Comparison of ENCODE assay signal across 19 cellular contexts in genomic region chr4:139624441-139625130, GRCh38. TPM values are rescaled to one million over a fixed set of nuclear protein-coding genes. Genes with fewer than 3 reads are reported as not detected.
A peak's percentile ranks its signal among the peaks of the same experiment; 100 is the strongest.
DNase-seq lines count a peak whose midpoint lies in the region; ATAC-seq, FAIRE-seq and TF ChIP-seq lines count a peak whose summit lies in the region.
"Had no signal": no experiment of that assay in that cellular context is flagged by ENCODE, and none has a peak within 500 bp of the region (broad histone marks: within the 10 kb centered on the region; RNA-seq: fewer than 3 reads in every experiment).

No MANE protein-coding gene starts in this region.

- H3K4me3 ChIP-seq in GM23338, result no peak overlapping the region
- H3K4me3 ChIP-seq in NT2/D1 (ENCODE audit: insufficient read length, low read depth), result no peak overlapping the region
- H3K4me3 ChIP-seq in iPS-20b (ENCODE audit: low read length), result peak overlapping the region; percentile 16; the same call in 1 of the 2 replicates
- H3K4me3 ChIP-seq in neural cell (ENCODE audit: low read length), result no peak overlapping the region
- H3K4me3 ChIP-seq: K562 had no signal

- peaks cover 25% of the 10 kb centered on the region for H3K4me1 Mint-ChIP-seq in GM23338
- H3K4me1 Mint-ChIP-seq: B cell had no signal

- no peak for TF ChIP-seq POLR2A in H54 (IDR thresholded peaks at IDR 0.05; ENCODE audit: low read depth, low read length)

- TF ChIP-seq EP300 in neural cell (conservative IDR thresholded peaks at IDR 0.05; ENCODE audit: poor library complexity, severe bottlenecking), result no peak

- no peak for FAIRE-seq in H54 (lab: Jason Lieb, UNC)
- FAIRE-seq: A204.1, D721Med, GM12892, K562 had no signal

- no peaks in the 10 kb centered on the region for H3K9me2 ChIP-seq in GM23338 (ENCODE audit: insufficient read depth)
- no peaks in the 10 kb centered on the region for H3K9me2 ChIP-seq in neural cell (ENCODE audit: insufficient read depth, low read length)

- H3F3A ChIP-seq in GM23338 (replicated peaks; ENCODE audit: low read depth), result no peaks in the 10 kb centered on the region
- no peaks in the 10 kb centered on the region for H3F3A ChIP-seq in neural cell (ENCODE audit: insufficient read depth, low read length, poor library complexity, severe bottlenecking)

- no peaks in the 10 kb centered on the region; the same call in 1 of the 2 replicates for H4K20me1 ChIP-seq in GM23338 (replicated peaks; ENCODE audit: insufficient read depth)
- no peaks in the 10 kb centered on the region for H4K20me1 ChIP-seq in neural cell (ENCODE audit: insufficient read depth)

- ATAC-seq in GM23338 (peak; percentile 60), HG03039 (IDR thresholded peaks at IDR 0.05; ENCODE audit: unreplicated experiment) (no peak)
- ATAC-seq: HCT116, K562 had no signal

- peaks cover 11% of the 10 kb centered on the region; the same call in 1 of the 2 replicates for H3K9me3 ChIP-seq in NT2/D1 (ENCODE audit: insufficient read depth, low read length)
- H3K9me3 ChIP-seq in iPS-20b (ENCODE audit: insufficient read depth, low read depth, low read length), result no peaks in the 10 kb centered on the region
- H3K9me3 ChIP-seq in neural cell (ENCODE audit: low read length), result no peaks in the 10 kb centered on the region

- H3K9ac ChIP-seq in NT2/D1 (ENCODE audit: insufficient read length, low read depth) (no peak overlapping the region), iPS-20b (ENCODE audit: low read depth, low read length) (no peak overlapping the region), neural cell (ENCODE audit: low read length) (no peak overlapping the region)

- no peak overlapping the region; the same call in 2 of the 3 replicates for H3K4me3 Mint-ChIP-seq in GM23338
- H3K4me3 Mint-ChIP-seq: B cell; CD4-positive, alpha-beta T cell had no signal

- H3K9me3 Mint-ChIP-seq in GM23338, result no peaks in the 10 kb centered on the region
- H3K9me3 Mint-ChIP-seq: CD4-positive, alpha-beta T cell had no signal

- H3K36me3 Mint-ChIP-seq in GM23338 (ENCODE audit: low read depth), result no peaks in the 10 kb centered on the region

- TF ChIP-seq RAD21 in neural cell (conservative IDR thresholded peaks at IDR 0.05), result no peak

- H3K36me3 ChIP-seq in GM23338 (ENCODE audit: insufficient read depth) (no peaks in the 10 kb centered on the region), NT2/D1 (ENCODE audit: insufficient read depth, insufficient read length, low read length) (no peaks in the 10 kb centered on the region), iPS-20b (ENCODE audit: insufficient read depth, low read depth, low read length) (no peaks in the 10 kb centered on the region), neural cell (ENCODE audit: insufficient read depth, low read length) (no peaks in the 10 kb centered on the region)

- H3K79me2 ChIP-seq in GM23338 (replicated peaks; ENCODE audit: insufficient read depth) (no peaks in the 10 kb centered on the region), neural cell (replicated peaks; ENCODE audit: insufficient read depth, low read length) (no peaks in the 10 kb centered on the region)

- H3K27ac ChIP-seq in GM23338 (ENCODE audit: low read depth) (no peak overlapping the region), iPS-20b (ENCODE audit: low read length) (no peak overlapping the region), neural cell (ENCODE audit: low read length) (peak overlapping the region; percentile 43)

- no peak overlapping the region for H2AFZ ChIP-seq in GM23338
- no peak overlapping the region for H2AFZ ChIP-seq in neural cell (ENCODE audit: low read depth, low read length)

- peaks cover 64% of the 10 kb centered on the region for H3K27me3 Mint-ChIP-seq in GM23338 (ENCODE audit: insufficient read depth, low read depth, poor library complexity)

- H3K27me3 ChIP-seq in GM23338 (ENCODE audit: insufficient read depth) (peaks cover 84% of the 10 kb centered on the region), NT2/D1 (ENCODE audit: insufficient read depth, insufficient read length) (peaks cover 56% of the 10 kb centered on the region), iPS-20b (ENCODE audit: insufficient read depth, low read length) (peaks cover 86% of the 10 kb centered on the region), neural cell (ENCODE audit: insufficient read depth, low read depth, low read length) (no peaks in the 10 kb centered on the region)

- TF ChIP-seq CTCF in GM23338 (conservative IDR thresholded peaks at IDR 0.05; ENCODE audit: low read depth in 2 of 2) (no peak), neural cell (IDR thresholded peaks at IDR 0.05; ENCODE audit: poor library complexity, severe bottlenecking) (no peak)

- peak overlapping the region; percentile 13; the same call in 1 of the 2 replicates for H3K4me2 ChIP-seq in GM23338
- H3K4me2 ChIP-seq in neural cell (ENCODE audit: low read length), result no peak overlapping the region

- DNase-seq in GM23338 (ENCODE audit: low spot score) (peak; percentile 60), NT2/D1 (ENCODE audit: low read depth, low spot score) (peak; percentile 36), NCI-H187 treated with DMSO at 0.1 percent for 48 hours (lab: John Stamatoyannopoulos, UW) (no peak), NCI-H510A treated with DMSO at 0.1 percent for 48 hours (lab: John Stamatoyannopoulos, UW) (no peak), H54 (ENCODE audit: insufficient read length, low spot score) (no peak)
- DNase-seq: CD4-positive, alpha-beta T cell; DMS153; DMS79 treated with DMSO at 0.1 percent for 48 hours; EL; GDM1 had no signal

- H3K27ac Mint-ChIP-seq in GM23338, result no peak overlapping the region
- H3K27ac Mint-ChIP-seq: B cell; CD4-positive, alpha-beta T cell had no signal

- H3K4me1 ChIP-seq in GM23338 (ENCODE audit: insufficient read depth) (peaks cover 27% of the 10 kb centered on the region), NT2/D1 (ENCODE audit: insufficient read depth, insufficient read length) (no peaks in the 10 kb centered on the region), iPS-20b (ENCODE audit: insufficient read depth, low read length) (peaks cover 10% of the 10 kb centered on the region; the same call in 1 of the 2 replicates)

TF ChIP-seq in GM23338, 12 proteins besides CTCF, POLR2A, EP300 and RAD21:
- TF ChIP-seq STAT1 (IDR thresholded peaks at IDR 0.05; ENCODE audit: unreplicated experiment) (no peak), NANOG (IDR thresholded peaks at IDR 0.05; ENCODE audit: borderline replicate concordance) (peak; percentile 68; the same call in 1 of the 2 replicates)

TF ChIP-seq in neural cell, 6 proteins besides CTCF, POLR2A, EP300 and RAD21:
- no peak for TF ChIP-seq EZH2 (IDR thresholded peaks at IDR 0.05; ENCODE audit: borderline replicate concordance, insufficient read depth, low read length, poor library complexity, severe bottlenecking)
- no peak for TF ChIP-seq REST (IDR thresholded peaks at IDR 0.05; ENCODE audit: borderline replicate concordance)
- no peak for TF ChIP-seq TAF1 (IDR thresholded peaks at IDR 0.05; ENCODE audit: low read depth)
- no peak for TF ChIP-seq POLR2AphosphoS5 (IDR thresholded peaks at IDR 0.05)
- TF ChIP-seq MXI1 (conservative IDR thresholded peaks at IDR 0.05; ENCODE audit: poor library complexity, severe bottlenecking), result no peak
- TF ChIP-seq SMC3 (conservative IDR thresholded peaks at IDR 0.05; ENCODE audit: poor library complexity), result no peak

RNA-seq across cellular contexts. Expression of gene MGST2, which starts 41.0 kb away (rescaled TPM):
- 4.6 and 8.3 TPM in 2 replicates for total RNA-seq in GM23338 (2014; rRNA removed; shearing (Covaris generic))
- polyA plus RNA-seq in GM23338 (2016; fragmentation: Nextera tagmentation; extraction: Ambion mirVana), result 19.1 and 19.5 TPM in 2 replicates
- polyA plus RNA-seq in neural cell, result 2.0 and 5.2 TPM in 2 replicates
- 0.97 TPM in 1 of 2 replicates, not detected in the other for polyA minus RNA-seq in neural cell

Comparison
In these comparisons a context has a peak if more than half of its experiments do, and no peak if none do; other contexts are left out.
1. DNase-seq: peak in GM23338 (single experiment) and NT2/D1 (single experiment); none in NCI-H187 treated with DMSO at 0.1 percent for 48 hours (single experiment), NCI-H510A treated with DMSO at 0.1 percent for 48 hours (single experiment) and H54 (single experiment).